1 cellular context compared by ENCODE assay signal in the genomic region with DNA sequence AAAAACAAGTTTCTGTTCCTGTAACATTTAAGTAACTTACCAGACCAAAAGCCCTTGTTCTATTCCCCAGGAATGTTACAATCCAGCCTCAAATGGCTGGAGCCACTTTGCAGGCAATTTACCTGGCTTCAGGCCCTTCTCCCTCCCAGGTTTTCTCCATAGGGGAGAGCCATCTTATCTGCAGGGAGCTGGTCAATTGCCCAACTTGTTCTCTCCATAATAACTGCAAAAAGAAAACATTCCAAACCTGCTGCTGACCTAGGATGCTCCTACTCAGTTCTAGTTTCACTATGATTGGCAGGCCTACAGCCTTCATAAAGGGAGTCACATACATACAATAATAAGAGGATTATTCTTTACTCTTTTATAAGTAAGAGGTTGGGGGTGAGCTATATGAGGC.
TF ChIP-seq lines count a peak whose summit lies in the region.

No MANE protein-coding gene starts in this region.

TF ChIP-seq in HEK293T, 16 proteins besides CTCF, POLR2A, EP300 and RAD21 (continued from another document):
- TF ChIP-seq, protein P1, sequence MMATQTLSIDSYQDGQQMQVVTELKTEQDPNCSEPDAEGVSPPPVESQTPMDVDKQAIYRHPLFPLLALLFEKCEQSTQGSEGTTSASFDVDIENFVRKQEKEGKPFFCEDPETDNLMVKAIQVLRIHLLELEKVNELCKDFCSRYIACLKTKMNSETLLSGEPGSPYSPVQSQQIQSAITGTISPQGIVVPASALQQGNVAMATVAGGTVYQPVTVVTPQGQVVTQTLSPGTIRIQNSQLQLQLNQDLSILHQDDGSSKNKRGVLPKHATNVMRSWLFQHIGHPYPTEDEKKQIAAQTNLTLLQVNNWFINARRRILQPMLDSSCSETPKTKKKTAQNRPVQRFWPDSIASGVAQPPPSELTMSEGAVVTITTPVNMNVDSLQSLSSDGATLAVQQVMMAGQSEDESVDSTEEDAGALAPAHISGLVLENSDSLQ (IDR thresholded peaks at IDR 0.05), result peak; percentile 81
TF ChIP-seq in HEK293T: peak in this region for 1.
